Comparison of ENCODE assay signal across 18 cellular contexts in the genomic region with DNA sequence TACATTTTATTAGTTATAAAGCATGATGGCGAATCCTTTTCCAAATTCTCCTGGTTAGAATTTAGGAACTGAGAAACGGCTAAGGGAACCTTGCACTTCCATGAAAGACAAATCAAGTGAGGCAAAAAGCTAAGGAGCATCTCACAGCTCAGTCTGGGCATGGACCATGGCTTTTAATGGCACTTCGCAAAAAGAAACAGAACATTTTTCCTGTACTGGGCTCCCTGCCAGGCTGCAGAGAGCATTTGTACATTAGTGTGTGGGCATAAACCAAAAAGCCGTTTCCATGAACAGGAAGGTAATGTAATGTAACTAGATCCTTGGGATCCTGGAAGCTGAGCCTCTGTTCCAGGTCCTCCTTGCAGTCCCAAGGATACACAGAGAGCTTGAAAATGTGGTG.
DNase-seq lines count a peak whose midpoint lies in the region; ATAC-seq and TF ChIP-seq lines count a peak whose summit lies in the region.
"Had no signal": no experiment of that assay in that cellular context is flagged by ENCODE, and none has a peak within 500 bp of the region (broad histone marks: within the 10 kb centered on the region; RNA-seq: fewer than 3 reads in every experiment).

No MANE protein-coding gene starts in this region.

- H3K36me3 ChIP-seq in BE2C: no peaks in the 10 kb centered on the region
- H3K36me3 ChIP-seq: HAP-1, SJSA1 had no signal

- DNase-seq in BE2C (peak; percentile 67), NCI-H1092 treated with DMSO at 0.1 percent for 48 hours (lab: John Stamatoyannopoulos, UW) (peak; percentile 22), NCI-H2171 (lab: John Stamatoyannopoulos, UW) (peak; percentile 17), cerebellar cortex (ENCODE audit: low spot score) (peak; percentile 10), HUDEP-2 (lab: John Stamatoyannopoulos, UW; ENCODE audit: unreplicated experiment in 76 of 76) (no peak), COLO668 (lab: John Stamatoyannopoulos, UW; ENCODE audit: unreplicated experiment) (no peak)
- DNase-seq in activated CD4-positive, alpha-beta T cell treated with anti-CD3 and anti-CD28 coated beads, Interleukin-2, amount 50 U/mL, for 4 hours: no peak
- DNase-seq: DMS79 treated with DMSO at 0.1 percent for 48 hours, GM23248, NCI-H1417 treated with DMSO at 0.1 percent for 48 hours, NCI-H187 treated with DMSO at 0.1 percent for 48 hours, NCI-H226, NCI-H526 had no signal

- H3K9me3 ChIP-seq in BE2C: no peaks in the 10 kb centered on the region
- H3K9me3 ChIP-seq: A549, HAP-1 had no signal

- H3K4me3 ChIP-seq in BE2C (ENCODE audit: low read depth, low read length): no peak overlapping the region
- H3K4me3 ChIP-seq: A549, GM23248, HAP-1, SJSA1 had no signal

- H3K4me1 ChIP-seq in BE2C: no peaks in the 10 kb centered on the region
- H3K4me1 ChIP-seq: A549, HAP-1, SJSA1 had no signal

- no peak for TF ChIP-seq CTCF in BE2C (IDR thresholded peaks at IDR 0.05; ENCODE audit: low read depth, low read length)

- no peak for ATAC-seq in GM19397 (IDR thresholded peaks at IDR 0.05; ENCODE audit: unreplicated experiment)
- ATAC-seq: A549, Panc1 had no signal

- no peaks in the 10 kb centered on the region for H3K27me3 ChIP-seq in BE2C
- H3K27me3 ChIP-seq: SJSA1 had no signal

Comparison
In these comparisons a context has a peak if more than half of its experiments do, and no peak if none do; other contexts are left out.
1. DNase-seq: peak in BE2C (single experiment), NCI-H1092 treated with DMSO at 0.1 percent for 48 hours (single experiment), NCI-H2171 (single experiment) and cerebellar cortex (single experiment); none in HUDEP-2 (0 of 76), activated CD4-positive, alpha-beta T cell treated with anti-CD3 and anti-CD28 coated beads, Interleukin-2, amount 50 U/mL, for 4 hours (0 of 2) and COLO668 (single experiment).